In genomic region chr10:58268454-58268945, GRCh38 we compare ENCODE assay signal across 7 cellular contexts. TPM values are rescaled to one million over a fixed set of nuclear protein-coding genes. Genes with fewer than 3 reads are reported as not detected.
DNase-seq lines count a peak whose midpoint lies in the region; ATAC-seq and TF ChIP-seq lines count a peak whose summit lies in the region.

No MANE protein-coding gene starts in this region.

- under 1% methylated on average over 13 of the region's 13 CpGs for WGBS in right cardiac atrium

- ATAC-seq in GM18909 (IDR thresholded peaks at IDR 0.05; ENCODE audit: poor library complexity, unreplicated experiment), result peak; percentile 0
- peak; percentile 0 for ATAC-seq in HG02870 (IDR thresholded peaks at IDR 0.05; ENCODE audit: unreplicated experiment)
- peak in 1 of 2 donors; percentile 0 for ATAC-seq in right cardiac atrium
- peak; percentile 0 for ATAC-seq in stimulated activated memory B cell treated with anti-CD40 and anti-IgM and Interleukin-4, amounts not matched to agents 10 μg/mL and 1 μg/mL and 100 μg/mL, for 72 hours

- peak overlapping the region; percentile 100 for H3K4me3 Mint-ChIP-seq in stimulated activated memory B cell treated with anti-CD40 and anti-IgM and Interleukin-4, amounts not matched to agents 10 μg/mL and 1 μg/mL and 100 μg/mL, for 72 hours

- intact Hi-C loops in right cardiac atrium (cut with DNase I), result no loop called here

- H3K36me3 Mint-ChIP-seq in stimulated activated memory B cell treated with anti-CD40 and anti-IgM and Interleukin-4, amounts not matched to agents 10 μg/mL and 1 μg/mL and 100 μg/mL, for 72 hours, result no peaks in the 10 kb centered on the region

- no peaks in the 10 kb centered on the region for H3K9me3 ChIP-seq in right cardiac atrium (ENCODE audit: control insufficient read depth, low read length)

- H3K4me3 ChIP-seq in WI38 (ENCODE audit: low read depth, low read length), result peak overlapping the region; percentile 82
- peak overlapping the region; percentile 50 for H3K4me3 ChIP-seq in right cardiac atrium (ENCODE audit: low read length)

- DNase-seq in right cardiac atrium (no peak), NCI-H82 (lab: John Stamatoyannopoulos, UW) (no peak), GM19240 (ENCODE audit: insufficient read length, low spot score) (no peak)

- H3K27me3 ChIP-seq in right cardiac atrium (ENCODE audit: control insufficient read depth, insufficient read depth), result no peaks in the 10 kb centered on the region

- peak overlapping the region; percentile 97 for H3K27ac Mint-ChIP-seq in stimulated activated memory B cell treated with anti-CD40 and anti-IgM and Interleukin-4, amounts not matched to agents 10 μg/mL and 1 μg/mL and 100 μg/mL, for 72 hours

- peaks cover 21% of the 10 kb centered on the region for H3K4me1 Mint-ChIP-seq in stimulated activated memory B cell treated with anti-CD40 and anti-IgM and Interleukin-4, amounts not matched to agents 10 μg/mL and 1 μg/mL and 100 μg/mL, for 72 hours

- no peaks in the 10 kb centered on the region for H3K9me3 Mint-ChIP-seq in stimulated activated memory B cell treated with anti-CD40 and anti-IgM and Interleukin-4, amounts not matched to agents 10 μg/mL and 1 μg/mL and 100 μg/mL, for 72 hours

- H3K27me3 Mint-ChIP-seq in stimulated activated memory B cell treated with anti-CD40 and anti-IgM and Interleukin-4, amounts not matched to agents 10 μg/mL and 1 μg/mL and 100 μg/mL, for 72 hours, result no peaks in the 10 kb centered on the region

- TF ChIP-seq CTCF in WI38 (IDR thresholded peaks at IDR 0.05; ENCODE audit: low read depth, low read length), result no peak

- no peaks in the 10 kb centered on the region for H3K4me1 ChIP-seq in right cardiac atrium (ENCODE audit: control insufficient read depth, insufficient read depth, low read length)

- H3K27ac ChIP-seq in right cardiac atrium (ENCODE audit: low read length), result peak overlapping the region; percentile 66

RNA-seq across cellular contexts. Expression of gene CISD1, which starts 0.5 kb away (rescaled TPM):
- total RNA-seq in right cardiac atrium, result 100 to 1,000 TPM; 119 to 159 (median 137) TPM
- 100 TPM for polyA plus RNA-seq in right cardiac atrium

RNA-seq across cellular contexts. Expression of gene IPMK, which starts 0.8 kb away (rescaled TPM):
- total RNA-seq in right cardiac atrium, result 1 to 10 TPM; 2.1 to 2.6 (median 2.3) TPM
- 1.2 TPM for polyA plus RNA-seq in right cardiac atrium
